ENCODE assay signal across 24 cellular contexts in the genomic region with DNA sequence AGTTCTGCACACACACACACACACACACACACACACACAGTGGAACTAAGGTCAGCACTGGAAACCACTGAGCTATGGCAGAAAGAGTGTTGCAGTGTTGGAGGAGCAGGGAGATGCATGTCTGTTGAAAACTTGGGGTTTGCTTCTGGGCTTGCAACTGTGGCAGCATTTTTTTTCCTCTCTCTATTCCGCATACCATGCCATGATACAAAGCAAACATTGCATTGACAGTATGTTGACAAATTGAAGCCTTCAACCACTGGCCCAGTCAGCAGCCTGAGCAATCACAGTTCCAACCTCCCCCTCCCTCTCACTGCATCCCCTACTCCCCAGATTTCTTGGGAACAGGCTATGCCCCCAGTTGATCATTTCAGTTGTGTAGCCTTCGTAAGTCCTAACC.
"Had no signal": no experiment of that assay in that cellular context is flagged by ENCODE, and none has a peak within 500 bp of the region (broad histone marks: within the 10 kb centered on the region; RNA-seq: fewer than 3 reads in every experiment).

No MANE protein-coding gene starts in this region.

- H3K27me3 ChIP-seq: brain microvascular endothelial cell, esophagus muscularis mucosa, gastroesophageal sphincter, heart right ventricle, suprapubic skin, transverse colon, uterus had no signal

- H3K27ac ChIP-seq: brain microvascular endothelial cell, esophagus muscularis mucosa, gastroesophageal sphincter, heart right ventricle, lower lobe of right lung, suprapubic skin, transverse colon, uterus had no signal

- H3K4me3 ChIP-seq: esophagus muscularis mucosa, gastroesophageal sphincter, heart right ventricle, lower lobe of right lung, skin epidermis, suprapubic skin, transverse colon, uterus had no signal

- H3K27ac Mint-ChIP-seq: activated naive CD8-positive, alpha-beta T cell treated with anti-CD3 and anti-CD28 coated beads for 36 hours; stimulated activated naive CD8-positive, alpha-beta T cell treated with anti-CD3 and anti-CD28 coated beads, Interleukin-15, Interleukin-2, amounts not matched to agents 100 ng/mL and 50 ng/mL, for 24 hours had no signal

- DNase-seq: activated CD4-positive, alpha-beta T cell treated with anti-CD3 and anti-CD28 coated beads, Interleukin-2, amount 50 U/mL, for 4 hours; activated gamma-delta T cell treated with Interleukin-2 at 50 U/mL for 16 hours; activated naive CD8-positive, alpha-beta T cell treated with anti-CD3 and anti-CD28 coated beads for 36 hours; amniotic stem cell; brain microvascular endothelial cell; cerebellar nuclear complex; cortex of kidney; effector CD4-positive, alpha-beta T cell; heart right ventricle; left colon; lower lobe of right lung; midbrain; nephron progenitor cell; occipital lobe; stimulated activated CD4-positive, alpha-beta T cell treated with anti-CD3 and anti-CD28 coated beads, Interleukin-2, amount 100 ng/mL, for 48 hours; SW 1271; T-helper 2 cell; transverse colon; uterus had no signal

- ATAC-seq: gastroesophageal sphincter, heart right ventricle, left colon, lower lobe of right lung had no signal

- H3K4me3 Mint-ChIP-seq: activated naive CD8-positive, alpha-beta T cell treated with anti-CD3 and anti-CD28 coated beads for 36 hours; nephron progenitor cell; stimulated activated naive CD8-positive, alpha-beta T cell treated with anti-CD3 and anti-CD28 coated beads, Interleukin-15, Interleukin-2, amounts not matched to agents 100 ng/mL and 50 ng/mL, for 24 hours had no signal

- H3K27me3 Mint-ChIP-seq: activated naive CD8-positive, alpha-beta T cell treated with anti-CD3 and anti-CD28 coated beads for 36 hours; stimulated activated naive CD8-positive, alpha-beta T cell treated with anti-CD3 and anti-CD28 coated beads, Interleukin-15, Interleukin-2, amounts not matched to agents 100 ng/mL and 50 ng/mL, for 24 hours had no signal

- H3K4me1 ChIP-seq: esophagus muscularis mucosa, gastroesophageal sphincter, lower lobe of right lung, transverse colon, uterus had no signal

- H3K4me1 Mint-ChIP-seq: activated naive CD8-positive, alpha-beta T cell treated with anti-CD3 and anti-CD28 coated beads for 36 hours had no signal

- H3K9me3 ChIP-seq: esophagus muscularis mucosa, gastroesophageal sphincter, heart right ventricle, lower lobe of right lung, suprapubic skin, transverse colon, uterus had no signal

- H3K36me3 ChIP-seq: brain microvascular endothelial cell, esophagus muscularis mucosa, gastroesophageal sphincter, heart right ventricle, lower lobe of right lung, suprapubic skin, transverse colon, uterus had no signal

- H3K36me3 Mint-ChIP-seq: activated naive CD8-positive, alpha-beta T cell treated with anti-CD3 and anti-CD28 coated beads for 36 hours had no signal

- H3K9me3 Mint-ChIP-seq: activated naive CD8-positive, alpha-beta T cell treated with anti-CD3 and anti-CD28 coated beads for 36 hours; nephron progenitor cell; stimulated activated naive CD8-positive, alpha-beta T cell treated with anti-CD3 and anti-CD28 coated beads, Interleukin-15, Interleukin-2, amounts not matched to agents 100 ng/mL and 50 ng/mL, for 24 hours had no signal
